8 cellular contexts compared by ENCODE assay signal in the genomic region with DNA sequence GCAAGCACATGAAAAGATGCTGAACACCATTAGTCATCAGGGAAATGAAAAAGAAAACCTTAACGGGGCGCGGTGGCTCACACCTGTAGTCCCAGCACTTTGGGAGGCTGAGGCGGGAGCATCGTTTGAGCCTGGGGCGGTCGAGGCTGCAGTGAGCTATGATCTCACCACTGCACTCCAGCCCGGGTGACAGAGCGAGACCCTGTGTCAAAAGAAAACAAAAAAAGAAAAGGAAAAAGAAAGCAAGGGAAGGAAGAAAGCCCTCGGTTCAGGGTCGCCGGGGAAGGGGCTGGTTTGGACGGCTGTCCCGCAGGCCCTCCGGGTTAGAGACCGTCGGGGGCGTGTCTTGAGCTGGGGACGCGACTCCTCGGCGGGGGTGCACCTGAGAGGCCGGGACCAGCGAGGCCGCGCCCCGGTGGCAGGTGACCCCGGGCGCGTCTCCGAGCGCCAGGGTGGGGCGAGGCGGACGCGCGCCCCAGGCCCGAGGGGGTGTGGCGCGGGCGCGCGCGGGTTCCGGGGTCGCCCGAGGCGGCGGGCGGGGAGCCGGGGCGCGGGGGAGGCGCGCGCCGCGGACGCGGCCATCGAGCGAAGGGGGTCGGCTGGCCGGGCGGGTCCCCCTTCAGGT. TPM values are rescaled to one million over a fixed set of nuclear protein-coding genes. Genes with fewer than 3 reads are reported as not detected.
DNase-seq lines count a peak whose midpoint lies in the region; ATAC-seq and TF ChIP-seq lines count a peak whose summit lies in the region.

No MANE protein-coding gene starts in this region.

- H3K36me3 ChIP-seq in Panc1 (ENCODE audit: control insufficient read depth, insufficient read depth, low read length), result no peaks in the 10 kb centered on the region

- no peaks in the 10 kb centered on the region for H3K9me3 ChIP-seq in Panc1 (ENCODE audit: control insufficient read depth, insufficient read depth, low read depth, low read length)

- DNase-seq in AG20443 (ENCODE audit: low spot score) (peak; percentile 79), Panc1 (ENCODE audit: low read depth, low spot score) (no peak), astrocyte of the cerebellum (ENCODE audit: low read depth) (no peak), iPS-NIHi7 (ENCODE audit: extremely low spot score) (peak; percentile 81), NOMO-1 treated with DMSO at 0.1 percent for 48 hours (lab: John Stamatoyannopoulos, UW; ENCODE audit: unreplicated experiment) (no peak)
- peak; percentile 42 to 55 for DNase-seq in stimulated activated CD4-positive, alpha-beta T cell treated with anti-CD3 and anti-CD28 coated beads, Interleukin-2, amount 100 ng/mL, for 24 hours

- CTCF ChIA-PET in Panc1 (lab: Charles Lee), result no interaction called here

- POLR2A ChIA-PET in Panc1 (lab: Charles Lee), result interaction anchor here (0.6 kb wide), 1 partner anchor 270 kb away, joined by 4 read pairs; no protein-coding TSS in a partner anchor

- in situ Hi-C loops in Panc1 (cut with HindIII; ENCODE audit: low pct_unique_long_range_greater_than_20kb, low sequenced_read_pairs), result no loop called here
- in situ Hi-C loops in astrocyte of the cerebellum (cut with HindIII; ENCODE audit: low sequenced_read_pairs), result no loop called here

- no TSS peak for BruUV-seq in Panc1 (replicated peaks; lab: Mats Ljungman, UMichigan)

- H3K27me3 ChIP-seq in Panc1 (ENCODE audit: control insufficient read depth, insufficient read depth, low read length), result no peaks in the 10 kb centered on the region

- intact Hi-C loops in Panc1 (cut with micrococcal nuclease; ENCODE audit: unreplicated experiment), result no loop called here

- TF ChIP-seq CTCF in Panc1 (IDR thresholded peaks at IDR 0.05) (no peak), astrocyte of the cerebellum (IDR thresholded peaks at IDR 0.05; ENCODE audit: low read depth, low read length, missing control alignments) (no peak)

- peaks cover 5% of the 10 kb centered on the region for H3K4me1 ChIP-seq in Panc1 (ENCODE audit: control insufficient read depth, insufficient read depth, low read length)

- H3K27ac ChIP-seq in Panc1 (ENCODE audit: low read length), result peak overlapping the region; percentile 69

- ATAC-seq in GM19025 (IDR thresholded peaks at IDR 0.05; ENCODE audit: low read depth, unreplicated experiment), result peak; percentile 56
- ATAC-seq in HG03354 (IDR thresholded peaks at IDR 0.05; ENCODE audit: poor library complexity, severe bottlenecking, unreplicated experiment), result peak; percentile 38
- peak; percentile 62 for ATAC-seq in Panc1

- H3K4me3 ChIP-seq in Panc1 (ENCODE audit: low read depth in 2 of 2, low read length in 2 of 2), result peak overlapping the region; percentile 65 to 78
- peak overlapping the region; percentile 69 for H3K4me3 ChIP-seq in astrocyte of the cerebellum (ENCODE audit: low read depth, low read length)

RNA-seq across cellular contexts. Expression of a gene that starts 0.5 kb away (rescaled TPM):
- 128 TPM for total RNA-seq in Panc1 (2021; ENCODE audit: unreplicated experiment)
- 155 TPM for polyA plus RNA-seq in Panc1 (2012; ENCODE audit: insufficient read length)

RNA-seq across cellular contexts. Expression of a gene that starts 13.7 kb away (rescaled TPM):
- total RNA-seq in Panc1 (2021; ENCODE audit: unreplicated experiment), result 225 TPM
- 389 TPM for polyA plus RNA-seq in Panc1 (2012; ENCODE audit: insufficient read length)

RNA-seq across cellular contexts. Expression of a gene that starts 20.6 kb away (rescaled TPM):
- 317 TPM for total RNA-seq in Panc1 (2021; ENCODE audit: unreplicated experiment)
- 556 TPM for polyA plus RNA-seq in Panc1 (2012; ENCODE audit: insufficient read length)

RNA-seq across cellular contexts. Expression of a gene that starts 21.5 kb away (rescaled TPM):
- total RNA-seq in Panc1 (2021; ENCODE audit: unreplicated experiment), result 175 TPM
- 304 TPM for polyA plus RNA-seq in Panc1 (2012; ENCODE audit: insufficient read length)

RNA-seq across cellular contexts. Expression of a gene that starts 28.8 kb away (rescaled TPM):
- total RNA-seq in Panc1 (2021; ENCODE audit: unreplicated experiment), result 65.4 TPM
- 96.8 TPM for polyA plus RNA-seq in Panc1 (2012; ENCODE audit: insufficient read length)

Comparison
In these comparisons a context has a peak if more than half of its experiments do, and no peak if none do; other contexts are left out.
1. DNase-seq: peak in AG20443 (single experiment), iPS-NIHi7 (single experiment) and stimulated activated CD4-positive, alpha-beta T cell treated with anti-CD3 and anti-CD28 coated beads, Interleukin-2, amount 100 ng/mL, for 24 hours (2 of 2); none in Panc1 (single experiment), astrocyte of the cerebellum (single experiment) and NOMO-1 treated with DMSO at 0.1 percent for 48 hours (single experiment).
2. Peak in every context shown above with its lines, with median percentiles within 50 percentile points of each other: ATAC-seq.